Comparison of ENCODE assay signal across 11 cellular contexts in genomic region chr10:97184971-97185325, GRCh38. TPM values are rescaled to one million over a fixed set of nuclear protein-coding genes. Genes with fewer than 3 reads are reported as not detected.
DNase-seq lines count a peak whose midpoint lies in the region; ATAC-seq and TF ChIP-seq lines count a peak whose summit lies in the region.
"Had no signal": no experiment of that assay in that cellular context is flagged by ENCODE, and none has a peak within 500 bp of the region (broad histone marks: within the 10 kb centered on the region; RNA-seq: fewer than 3 reads in every experiment).

No MANE protein-coding gene starts in this region.

- no peaks in the 10 kb centered on the region for H3K9me3 ChIP-seq in T-helper 17 cell (ENCODE audit: control insufficient read depth, low read length, poor library complexity, severe bottlenecking)
- H3K9me3 ChIP-seq in iPS-15b (ENCODE audit: control insufficient read depth, insufficient read depth, low read length): no peaks in the 10 kb centered on the region
- H3K9me3 ChIP-seq: pancreas had no signal

- no peak overlapping the region for H3K9ac ChIP-seq in iPS-15b (ENCODE audit: low read depth, low read length)

- H3K36me3 ChIP-seq in iPS-15b (ENCODE audit: control insufficient read depth, insufficient read depth, low read length): no peaks in the 10 kb centered on the region
- H3K36me3 ChIP-seq: pancreas had no signal

- intact Hi-C loops in activated CD8-positive, alpha-beta T cell treated with anti-CD3 and anti-CD28 coated beads for 36 hours (cut with micrococcal nuclease): no loop called here

- no peaks in the 10 kb centered on the region for H3K36me3 Mint-ChIP-seq in activated CD8-positive, alpha-beta T cell treated with anti-CD3 and anti-CD28 coated beads for 36 hours (ENCODE audit: low read depth)
- no peaks in the 10 kb centered on the region for H3K36me3 Mint-ChIP-seq in activated CD8-positive, alpha-beta T cell treated with anti-CD3 and anti-CD28 coated beads, Interleukin-2, amount 10 ng/mL, durations not matched to agents 7 days and 5 days (ENCODE audit: low read depth)
- peaks cover 9% of the 10 kb centered on the region for H3K36me3 Mint-ChIP-seq in T-helper 17 cell (ENCODE audit: low read depth)
- H3K36me3 Mint-ChIP-seq in stimulated activated memory B cell treated with anti-CD40 and anti-IgM and Interleukin-4, amounts not matched to agents 10 μg/mL and 1 μg/mL and 100 μg/mL, for 72 hours: no peaks in the 10 kb centered on the region

- H3K4me1 ChIP-seq in iPS-15b (ENCODE audit: control insufficient read depth, insufficient read depth, low read length): peaks cover 5% of the 10 kb centered on the region
- H3K4me1 ChIP-seq: pancreas had no signal

- no peak for DNase-seq in activated CD8-positive, alpha-beta T cell treated with anti-CD3 and anti-CD28 coated beads for 36 hours
- no peak for DNase-seq in activated CD8-positive, alpha-beta T cell treated with anti-CD3 and anti-CD28 coated beads, Interleukin-2, amount 10 ng/mL, durations not matched to agents 7 days and 5 days
- DNase-seq in T-helper 17 cell (no peak), foreskin fibroblast (no peak), T-helper 9 cell (no peak), NCI-H748 (lab: John Stamatoyannopoulos, UW; ENCODE audit: unreplicated experiment) (no peak)
- DNase-seq: DMS153; stimulated activated CD8-positive, alpha-beta memory T cell treated with anti-CD3 and anti-CD28 coated beads, Interleukin-4, amount 100 ng/mL, for 48 hours had no signal

- H3K4me3 Mint-ChIP-seq in activated CD8-positive, alpha-beta T cell treated with anti-CD3 and anti-CD28 coated beads for 36 hours: peak overlapping the region; percentile 34
- no peak overlapping the region for H3K4me3 Mint-ChIP-seq in activated CD8-positive, alpha-beta T cell treated with anti-CD3 and anti-CD28 coated beads, Interleukin-2, amount 10 ng/mL, durations not matched to agents 7 days and 5 days
- peak overlapping the region; percentile 49 for H3K4me3 Mint-ChIP-seq in T-helper 17 cell
- peak overlapping the region; percentile 63 for H3K4me3 Mint-ChIP-seq in stimulated activated memory B cell treated with anti-CD40 and anti-IgM and Interleukin-4, amounts not matched to agents 10 μg/mL and 1 μg/mL and 100 μg/mL, for 72 hours

- H3K9me3 Mint-ChIP-seq in activated CD8-positive, alpha-beta T cell treated with anti-CD3 and anti-CD28 coated beads for 36 hours: no peaks in the 10 kb centered on the region
- H3K9me3 Mint-ChIP-seq in activated CD8-positive, alpha-beta T cell treated with anti-CD3 and anti-CD28 coated beads, Interleukin-2, amount 10 ng/mL, durations not matched to agents 7 days and 5 days (ENCODE audit: insufficient read depth): no peaks in the 10 kb centered on the region
- no peaks in the 10 kb centered on the region for H3K9me3 Mint-ChIP-seq in stimulated activated memory B cell treated with anti-CD40 and anti-IgM and Interleukin-4, amounts not matched to agents 10 μg/mL and 1 μg/mL and 100 μg/mL, for 72 hours

- peaks cover 48% of the 10 kb centered on the region for H3K27me3 Mint-ChIP-seq in activated CD8-positive, alpha-beta T cell treated with anti-CD3 and anti-CD28 coated beads for 36 hours
- H3K27me3 Mint-ChIP-seq in activated CD8-positive, alpha-beta T cell treated with anti-CD3 and anti-CD28 coated beads, Interleukin-2, amount 10 ng/mL, durations not matched to agents 7 days and 5 days (ENCODE audit: low read depth): peaks cover 69% of the 10 kb centered on the region
- H3K27me3 Mint-ChIP-seq in T-helper 17 cell: peaks cover 37% of the 10 kb centered on the region
- H3K27me3 Mint-ChIP-seq in stimulated activated memory B cell treated with anti-CD40 and anti-IgM and Interleukin-4, amounts not matched to agents 10 μg/mL and 1 μg/mL and 100 μg/mL, for 72 hours: peaks cover 86% of the 10 kb centered on the region

- POLR2A ChIA-PET in activated CD8-positive, alpha-beta T cell treated with anti-CD3 and anti-CD28 coated beads for 36 hours (lab: Charles Lee): no interaction called here
- POLR2A ChIA-PET in activated CD8-positive, alpha-beta T cell treated with anti-CD3 and anti-CD28 coated beads, Interleukin-2, amount 10 ng/mL, durations not matched to agents 7 days and 5 days (lab: Charles Lee): no interaction called here

- no peak for TF ChIP-seq CTCF in activated CD8-positive, alpha-beta T cell treated with anti-CD3 and anti-CD28 coated beads for 36 hours (IDR thresholded peaks at IDR 0.05)
- TF ChIP-seq CTCF in foreskin fibroblast (IDR thresholded peaks at IDR 0.05; ENCODE audit: low read depth, low read length): no peak

- no peak overlapping the region for H3K27ac Mint-ChIP-seq in activated CD8-positive, alpha-beta T cell treated with anti-CD3 and anti-CD28 coated beads for 36 hours
- no peak overlapping the region for H3K27ac Mint-ChIP-seq in activated CD8-positive, alpha-beta T cell treated with anti-CD3 and anti-CD28 coated beads, Interleukin-2, amount 10 ng/mL, durations not matched to agents 7 days and 5 days
- no peak overlapping the region for H3K27ac Mint-ChIP-seq in T-helper 17 cell
- no peak overlapping the region for H3K27ac Mint-ChIP-seq in stimulated activated memory B cell treated with anti-CD40 and anti-IgM and Interleukin-4, amounts not matched to agents 10 μg/mL and 1 μg/mL and 100 μg/mL, for 72 hours

- CTCF ChIA-PET in activated CD8-positive, alpha-beta T cell treated with anti-CD3 and anti-CD28 coated beads for 36 hours (lab: Charles Lee): interaction anchor here (2.3 kb wide), 1 partner anchor 12 kb away, joined by 7 read pairs; no protein-coding TSS in a partner anchor
- CTCF ChIA-PET in activated CD8-positive, alpha-beta T cell treated with anti-CD3 and anti-CD28 coated beads, Interleukin-2, amount 10 ng/mL, durations not matched to agents 7 days and 5 days (lab: Charles Lee): no interaction called here

- ATAC-seq in activated CD8-positive, alpha-beta T cell treated with anti-CD3 and anti-CD28 coated beads for 36 hours: no peak
- ATAC-seq in activated CD8-positive, alpha-beta T cell treated with anti-CD3 and anti-CD28 coated beads, Interleukin-2, amount 10 ng/mL, durations not matched to agents 7 days and 5 days: no peak
- no peak for ATAC-seq in T-helper 17 cell
- no peak for ATAC-seq in stimulated activated memory B cell treated with anti-CD40 and anti-IgM and Interleukin-4, amounts not matched to agents 10 μg/mL and 1 μg/mL and 100 μg/mL, for 72 hours

- peaks cover 7% of the 10 kb centered on the region for H3K4me1 Mint-ChIP-seq in activated CD8-positive, alpha-beta T cell treated with anti-CD3 and anti-CD28 coated beads for 36 hours (ENCODE audit: low read depth)
- H3K4me1 Mint-ChIP-seq in activated CD8-positive, alpha-beta T cell treated with anti-CD3 and anti-CD28 coated beads, Interleukin-2, amount 10 ng/mL, durations not matched to agents 7 days and 5 days (ENCODE audit: low read depth): peaks cover 6% of the 10 kb centered on the region
- H3K4me1 Mint-ChIP-seq in T-helper 17 cell: peaks cover 10% of the 10 kb centered on the region
- H3K4me1 Mint-ChIP-seq in stimulated activated memory B cell treated with anti-CD40 and anti-IgM and Interleukin-4, amounts not matched to agents 10 μg/mL and 1 μg/mL and 100 μg/mL, for 72 hours: peaks cover 14% of the 10 kb centered on the region

- peaks cover 68% of the 10 kb centered on the region for H3K27me3 ChIP-seq in iPS-15b (ENCODE audit: control insufficient read depth, insufficient read depth, low read length)
- H3K27me3 ChIP-seq: pancreas had no signal

- H3K4me3 ChIP-seq in iPS-15b (ENCODE audit: low read depth, low read length) (peak overlapping the region; percentile 63), foreskin fibroblast (ENCODE audit: low read depth in 1 of 2, low read length in 2 of 2) (no peak overlapping the region)

RNA-seq across cellular contexts. Expression of gene SLIT1, which starts 0.8 kb away (rescaled TPM):
- total RNA-seq in activated CD8-positive, alpha-beta T cell treated with anti-CD3 and anti-CD28 coated beads for 36 hours: 1 to 10 TPM in 1 of 2 experiments, under 1 TPM in 1; 0.34 to 1.2 TPM
- under 1 TPM; 0.70 to 0.71 TPM for total RNA-seq in activated CD8-positive, alpha-beta T cell treated with anti-CD3 and anti-CD28 coated beads, Interleukin-2, amount 10 ng/mL, durations not matched to agents 7 days and 5 days
- total RNA-seq in T-helper 17 cell: under 1 TPM; 0.44 to 0.50 TPM
